8 cellular contexts compared by ENCODE assay signal in the genomic region with DNA sequence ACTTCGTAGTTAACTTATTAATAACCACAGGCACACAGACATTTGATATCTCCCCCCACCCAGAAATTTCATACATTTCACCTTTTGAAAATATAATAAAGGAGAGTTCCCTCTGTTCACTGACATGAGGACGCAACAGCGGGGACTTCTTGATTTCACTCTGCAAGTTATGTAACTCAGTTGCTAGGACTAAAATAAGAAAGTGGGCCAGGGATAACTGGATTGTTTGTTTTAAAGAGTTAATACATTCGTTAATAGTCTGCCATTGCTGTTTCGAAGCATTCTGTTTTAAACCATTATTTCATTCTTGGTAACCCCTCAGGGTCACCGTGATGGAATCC. TPM values are rescaled to one million over a fixed set of nuclear protein-coding genes. Genes with fewer than 3 reads are reported as not detected.
DNase-seq lines count a peak whose midpoint lies in the region; ATAC-seq, FAIRE-seq and TF ChIP-seq lines count a peak whose summit lies in the region.

No MANE protein-coding gene starts in this region.

- DNase-seq in AG04450 (ENCODE audit: low read depth, low spot score) (no peak), KBM-7 (peak; percentile 18), mammary epithelial cell (no peak), H54 (ENCODE audit: insufficient read length, low spot score) (no peak), globus pallidus (ENCODE audit: low spot score) (no peak)

- dilution Hi-C loops in mammary epithelial cell (cut with HindIII; ENCODE audit: low sequenced_read_pairs) = no loop called here

- H3K4me2 ChIP-seq in mammary epithelial cell (ENCODE audit: insufficient read depth, low read depth, low read length) = peak overlapping the region; percentile 90

- peaks cover 53% of the 10 kb centered on the region for H3K79me2 ChIP-seq in mammary epithelial cell (ENCODE audit: insufficient read depth, low read length)

- no peak for ATAC-seq in HG03196 (IDR thresholded peaks at IDR 0.05; ENCODE audit: unreplicated experiment)
- no peak for ATAC-seq in GM18907 (IDR thresholded peaks at IDR 0.05; ENCODE audit: unreplicated experiment)

- H3K4me3 ChIP-seq in AG04450 (ENCODE audit: low read depth, low read length) = peak overlapping the region; percentile 92
- H3K4me3 ChIP-seq in mammary epithelial cell (replicated peaks in 1 of 3; ENCODE audit: insufficient read depth in 1 of 3, low read depth in 2 of 3, low read length in 3 of 3) = peak overlapping the region; percentile 75 to 100 (median 100)
- H3K4me3 ChIP-seq in muscle layer of duodenum (ENCODE audit: low read depth in 1 of 2, low read length in 2 of 2) = peak overlapping the region; percentile 94 to 97

- intact Hi-C loops in mammary epithelial cell (cut with micrococcal nuclease) = loop anchor here (2.0 kb wide), 1 partner anchor 19 kb away; no protein-coding TSS in a partner anchor

- no peaks in the 10 kb centered on the region for H3K27me3 ChIP-seq in AG04450 (ENCODE audit: control insufficient read depth, insufficient read depth, low read length)
- H3K27me3 ChIP-seq in mammary epithelial cell (ENCODE audit: insufficient read depth, low read length) = no peaks in the 10 kb centered on the region
- no peaks in the 10 kb centered on the region for H3K27me3 ChIP-seq in muscle layer of duodenum (ENCODE audit: low read depth, low read length)

- no peaks in the 10 kb centered on the region for H4K20me1 ChIP-seq in mammary epithelial cell (ENCODE audit: insufficient read depth, low read length)

- no peak overlapping the region for H3K27ac ChIP-seq in AG04450 (ENCODE audit: low read depth, low read length)
- no peak overlapping the region for H3K27ac ChIP-seq in mammary epithelial cell (ENCODE audit: insufficient read depth, low read depth, low read length)
- no peak overlapping the region for H3K27ac ChIP-seq in muscle layer of duodenum (ENCODE audit: low read length)

- POLR2A ChIA-PET in AG04450 (lab: Yijun Ruan, JAX) = no interaction called here

- peak overlapping the region; percentile 99 for H2AFZ ChIP-seq in mammary epithelial cell (ENCODE audit: low read depth, low read length)

- peak overlapping the region; percentile 84 for H3K9ac ChIP-seq in mammary epithelial cell (ENCODE audit: insufficient read depth, low read length)

- no peak for FAIRE-seq in H54 (lab: Jason Lieb, UNC)

- in situ Hi-C loops in KBM-7 (cut with MboI; ENCODE audit: low pct_unique_long_range_greater_than_20kb, low sequenced_read_pairs) = no loop called here
- in situ Hi-C loops in mammary epithelial cell (cut with MboI; ENCODE audit: low sequenced_read_pairs in 2 of 2) = loop anchor here in 1 of 2 donors (5.0 kb wide), 1 partner anchor 136 kb away; the partner anchor contains the start of gene LRRC37B

- H3K4me1 ChIP-seq in mammary epithelial cell (ENCODE audit: insufficient read depth, low read length) (peaks cover 13% of the 10 kb centered on the region), muscle layer of duodenum (ENCODE audit: control insufficient read depth in 1 of 2, insufficient read depth in 2 of 2, low read length in 2 of 2) (peaks cover 0 to 16% of the 10 kb centered on the region in 2 donors)

- WGBS in mammary epithelial cell (ENCODE audit: low coverage, missing lambda C conversion rate) = 12% methylated on average over 6 of the region's 6 CpGs

- BruUV-seq in mammary epithelial cell (replicated peaks; lab: Mats Ljungman, UMichigan) = TSS peak; percentile 17

- TF ChIP-seq CTCF in AG04450 (IDR thresholded peaks at IDR 0.05; ENCODE audit: low read depth, low read length) = no peak
- no peak for TF ChIP-seq CTCF in mammary epithelial cell (conservative IDR thresholded peaks at IDR 0.05 in 1 of 2, IDR thresholded peaks at IDR 0.05 in 1 of 2; ENCODE audit: extremely low read depth in 1 of 2, insufficient read depth in 1 of 2, low read depth in 1 of 2, low read length in 2 of 2)

- H3K36me3 ChIP-seq in mammary epithelial cell (ENCODE audit: insufficient read depth, low read length) = no peaks in the 10 kb centered on the region
- no peaks in the 10 kb centered on the region for H3K36me3 ChIP-seq in muscle layer of duodenum (ENCODE audit: control insufficient read depth in 1 of 2, insufficient read depth in 2 of 2, low read length in 2 of 2)

- H3K9me3 ChIP-seq in AG04450 (ENCODE audit: control insufficient read depth, insufficient read depth, low read length) (no peaks in the 10 kb centered on the region; the same call in 1 of the 2 replicates), mammary epithelial cell (replicated peaks; ENCODE audit: insufficient read depth, low read length) (no peaks in the 10 kb centered on the region), muscle layer of duodenum (ENCODE audit: control insufficient read depth in 1 of 2, low read length in 2 of 2) (no peaks in the 10 kb centered on the region)

- TF ChIP-seq POLR2A in H54 (IDR thresholded peaks at IDR 0.05; ENCODE audit: low read depth, low read length) = no peak

- CTCF ChIA-PET in AG04450 (lab: Charles Lee) = no interaction called here
- CTCF ChIA-PET in mammary epithelial cell (lab: Charles Lee; ENCODE audit: low non-redundant PET) = no interaction called here

RNA-seq across cellular contexts. Expression of gene RHOT1, which starts 1.2 kb away (rescaled TPM):
- polyA plus RNA-seq in AG04450 (2011; rRNA removed) (44.4 and 59.0 TPM in 2 replicates), mammary epithelial cell (14.7 TPM)
- 24.5 and 48.7 TPM in 2 replicates for polyA minus RNA-seq in AG04450 (2011; rRNA and poly(A)+ RNA removed)
- 10 to 100 TPM; 20.3 to 28.3 TPM for total RNA-seq in mammary epithelial cell
- 25.9 TPM for polyA minus RNA-seq in mammary epithelial cell
